Comparison of ENCODE assay signal across 12 cellular contexts in genomic region chr10:132412316-132413192, GRCh38. TPM values are rescaled to one million over a fixed set of nuclear protein-coding genes. Genes with fewer than 3 reads are reported as not detected.
A peak's percentile ranks its signal among the peaks of the same experiment; 100 is the strongest.
DNase-seq lines count a peak whose midpoint lies in the region; ATAC-seq, FAIRE-seq and TF ChIP-seq lines count a peak whose summit lies in the region.
"Had no signal": no experiment of that assay in that cellular context is flagged by ENCODE, and none has a peak within 500 bp of the region (broad histone marks: within the 10 kb centered on the region; RNA-seq: fewer than 3 reads in every experiment).

No MANE protein-coding gene starts in this region.

- FAIRE-seq in kidney (lab: Jason Lieb, UNC), result no peak

- no peak for TF ChIP-seq POLR2A in body of pancreas (IDR thresholded peaks at IDR 0.05)

- no peaks in the 10 kb centered on the region for H3K36me3 ChIP-seq in CD8-positive, alpha-beta T cell (ENCODE audit: insufficient read depth, low read length)
- H3K36me3 ChIP-seq in body of pancreas (replicated peaks in 1 of 2; ENCODE audit: insufficient read depth in 1 of 2, low read depth in 2 of 2), result no peaks in the 10 kb centered on the region
- peaks cover 0 to 2% of the 10 kb centered on the region in 2 donors for H3K36me3 ChIP-seq in kidney (ENCODE audit: control insufficient read depth in 1 of 2, insufficient read depth in 2 of 2, low read length in 2 of 2)
- peaks cover 0 to 6% (median 0%) of the 10 kb centered on the region in 3 donors for H3K36me3 ChIP-seq in skeletal muscle tissue (ENCODE audit: control insufficient read depth in 3 of 3, insufficient read depth in 3 of 3, low read length in 3 of 3)

- intact Hi-C loops in CD8-positive, alpha-beta T cell (cut with DNase I, micrococcal nuclease), result no loop called here
- intact Hi-C loops in body of pancreas (cut with DNase I), result no loop called here
- intact Hi-C loops in kidney (cut with DNase I), result no loop called here

- TF ChIP-seq CTCF in CD8-positive, alpha-beta T cell (IDR thresholded peaks at IDR 0.05), result no peak
- no peak for TF ChIP-seq CTCF in body of pancreas (IDR thresholded peaks at IDR 0.05)
- TF ChIP-seq CTCF in kidney (IDR thresholded peaks at IDR 0.05; ENCODE audit: borderline replicate concordance, extremely low read depth, insufficient read depth), result no peak

- H3K27me3 ChIP-seq in CD8-positive, alpha-beta T cell (ENCODE audit: insufficient read depth, low read length), result no peaks in the 10 kb centered on the region
- no peaks in the 10 kb centered on the region for H3K27me3 ChIP-seq in body of pancreas
- no peaks in the 10 kb centered on the region for H3K27me3 ChIP-seq in skeletal muscle tissue (ENCODE audit: control insufficient read depth in 3 of 3, insufficient read depth in 3 of 3, low read length in 3 of 3)

- no peak overlapping the region for H3K4me3 Mint-ChIP-seq in CD8-positive, alpha-beta T cell
- no peak overlapping the region for H3K4me3 Mint-ChIP-seq in activated T-helper 17 cell treated with anti-CD3 and anti-CD28 coated beads, Interleukin-2, amount 50 U/mL, for 72 hours
- H3K4me3 Mint-ChIP-seq: CD4-positive, CD25-positive, alpha-beta regulatory T cell; T-helper 1 cell treated with Interleukin-12 subunit alpha and Interleukin-12 subunit beta and Interleukin-4 antibody, amounts not matched to agents 30 μg/mL and 1 μg/mL, for 36 hours had no signal

- H3K9me3 Mint-ChIP-seq in CD8-positive, alpha-beta T cell, result no peaks in the 10 kb centered on the region
- no peaks in the 10 kb centered on the region for H3K9me3 Mint-ChIP-seq in activated T-helper 17 cell treated with anti-CD3 and anti-CD28 coated beads, Interleukin-2, amount 50 U/mL, for 72 hours
- H3K9me3 Mint-ChIP-seq: CD4-positive, CD25-positive, alpha-beta regulatory T cell; T-helper 1 cell treated with Interleukin-12 subunit alpha and Interleukin-12 subunit beta and Interleukin-4 antibody, amounts not matched to agents 30 μg/mL and 1 μg/mL, for 36 hours had no signal

- H3K27ac Mint-ChIP-seq in CD8-positive, alpha-beta T cell, result peak overlapping the region; percentile 49
- no peak overlapping the region for H3K27ac Mint-ChIP-seq in activated T-helper 17 cell treated with anti-CD3 and anti-CD28 coated beads, Interleukin-2, amount 50 U/mL, for 72 hours
- H3K27ac Mint-ChIP-seq: CD4-positive, CD25-positive, alpha-beta regulatory T cell; T-helper 1 cell treated with Interleukin-12 subunit alpha and Interleukin-12 subunit beta and Interleukin-4 antibody, amounts not matched to agents 30 μg/mL and 1 μg/mL, for 36 hours had no signal

- 38 to 52% methylated on average over 20 to 29 of the region's 29 CpGs for WGBS in body of pancreas, 2 donors

- H3K9ac ChIP-seq in kidney (ENCODE audit: low read length in 2 of 2) (peak overlapping the region; percentile 48), skeletal muscle tissue (ENCODE audit: low read depth in 1 of 3, low read length in 3 of 3) (peak overlapping the region in 2 of 3 donors; percentile 45 to 57)

- H3K27ac ChIP-seq in CD8-positive, alpha-beta T cell (ENCODE audit: low read depth, low read length), result no peak overlapping the region
- H3K27ac ChIP-seq in body of pancreas (peak overlapping the region; percentile 98 to 99 (median 98)), kidney (ENCODE audit: low read depth in 2 of 2, low read length in 2 of 2) (peak overlapping the region; percentile 92 to 95), skeletal muscle tissue (ENCODE audit: low read depth, low read length) (peak overlapping the region; percentile 33)

- H3K4me1 ChIP-seq in CD8-positive, alpha-beta T cell (ENCODE audit: insufficient read depth, low read length), result peaks cover 16% of the 10 kb centered on the region
- H3K4me1 ChIP-seq in body of pancreas (peaks cover 92% of the 10 kb centered on the region), kidney (ENCODE audit: control insufficient read depth in 1 of 2, insufficient read depth in 1 of 2, low read depth in 1 of 2, low read length in 2 of 2) (peaks cover 24 to 74% of the 10 kb centered on the region in 2 donors), skeletal muscle tissue (ENCODE audit: control insufficient read depth in 3 of 3, insufficient read depth in 3 of 3, low read length in 3 of 3) (peaks cover 24 to 68% (median 54%) of the 10 kb centered on the region in 3 donors)

- CTCF ChIA-PET in CD8-positive, alpha-beta T cell (lab: Charles Lee), result interaction anchor here (0.9 to 1.3 kb wide), 3 partner anchors 25 to 226 kb away, joined by 3 read pairs; no protein-coding TSS in a partner anchor

- no peak for ATAC-seq in CD8-positive, alpha-beta T cell
- no peak for ATAC-seq in body of pancreas
- no peak for ATAC-seq in activated T-helper 17 cell treated with anti-CD3 and anti-CD28 coated beads, Interleukin-2, amount 50 U/mL, for 72 hours (replicated peaks)

- H3K4me3 ChIP-seq in CD8-positive, alpha-beta T cell (ENCODE audit: low read depth, low read length), result no peak overlapping the region
- no peak overlapping the region for H3K4me3 ChIP-seq in body of pancreas
- H3K4me3 ChIP-seq in kidney (ENCODE audit: low read length in 2 of 2), result no peak overlapping the region
- H3K4me3 ChIP-seq in skeletal muscle tissue (ENCODE audit: low read length in 3 of 3), result no peak overlapping the region

- no peaks in the 10 kb centered on the region for H3K27me3 Mint-ChIP-seq in CD8-positive, alpha-beta T cell (ENCODE audit: low read depth)
- no peaks in the 10 kb centered on the region for H3K27me3 Mint-ChIP-seq in activated T-helper 17 cell treated with anti-CD3 and anti-CD28 coated beads, Interleukin-2, amount 50 U/mL, for 72 hours
- H3K27me3 Mint-ChIP-seq: CD4-positive, CD25-positive, alpha-beta regulatory T cell had no signal

- peaks cover 18% of the 10 kb centered on the region for H3K36me3 Mint-ChIP-seq in CD8-positive, alpha-beta T cell
- no peaks in the 10 kb centered on the region for H3K36me3 Mint-ChIP-seq in activated T-helper 17 cell treated with anti-CD3 and anti-CD28 coated beads, Interleukin-2, amount 50 U/mL, for 72 hours (ENCODE audit: low read depth)

- POLR2A ChIA-PET in CD8-positive, alpha-beta T cell (lab: Charles Lee), result no interaction called here

- peaks cover 15% of the 10 kb centered on the region for H3K4me1 Mint-ChIP-seq in CD8-positive, alpha-beta T cell (ENCODE audit: low read depth)
- H3K4me1 Mint-ChIP-seq in activated T-helper 17 cell treated with anti-CD3 and anti-CD28 coated beads, Interleukin-2, amount 50 U/mL, for 72 hours, result peaks cover 7% of the 10 kb centered on the region

- no peaks in the 10 kb centered on the region for H3K9me3 ChIP-seq in CD8-positive, alpha-beta T cell (ENCODE audit: low read length)
- H3K9me3 ChIP-seq in body of pancreas (no peaks in the 10 kb centered on the region), kidney (ENCODE audit: control insufficient read depth in 1 of 2, low read length in 2 of 2) (no peaks in the 10 kb centered on the region), skeletal muscle tissue (ENCODE audit: control insufficient read depth in 3 of 3, low read length in 3 of 3) (no peaks in the 10 kb centered on the region)

- no peak for DNase-seq in CD8-positive, alpha-beta T cell
- DNase-seq in body of pancreas (peak; percentile 74 to 83 (median 80)), kidney (peak; percentile 79), pons (ENCODE audit: low spot score) (no peak), NCI-H187 (lab: John Stamatoyannopoulos, UW) (no peak)
- DNase-seq in NK-92 treated with Interleukin-12 subunit alpha and Interleukin-12 subunit beta, amount 100 ng/mL, for 24 hours (lab: John Stamatoyannopoulos, UW), result no peak
- DNase-seq: CD4-positive, CD25-positive, alpha-beta regulatory T cell; NCI-H1092; stimulated activated CD4-positive, alpha-beta T cell treated with anti-CD3 and anti-CD28 coated beads, Interleukin-4, amount 100 ng/mL, for 1 hour had no signal

RNA-seq across cellular contexts. Expression of gene PWWP2B, which starts 15.6 kb away (rescaled TPM):
- 10 to 100 TPM; 25.6 to 27.1 TPM for total RNA-seq in CD8-positive, alpha-beta T cell
- 10 to 100 TPM; 31.9 to 46.5 TPM for total RNA-seq in body of pancreas
- 24.3 TPM for total RNA-seq in kidney
- 12.9 TPM for polyA plus RNA-seq in kidney (ENCODE audit: insufficient read depth, low read depth, low replicate concordance)
- total RNA-seq in skeletal muscle tissue, result 11.0 TPM
- total RNA-seq in activated T-helper 17 cell treated with anti-CD3 and anti-CD28 coated beads, Interleukin-2, amount 50 U/mL, for 72 hours, result 1 to 10 TPM; 1.5 to 3.1 TPM

Comparison
In these comparisons a context has a peak if more than half of its experiments do, and no peak if none do; other contexts are left out.
1. DNase-seq: peak in body of pancreas (4 of 4) and kidney (single experiment); none in CD8-positive, alpha-beta T cell (0 of 7), pons (single experiment), NCI-H187 (0 of 2) and NK-92 treated with Interleukin-12 subunit alpha and Interleukin-12 subunit beta, amount 100 ng/mL, for 24 hours (single experiment).